In genomic region chr5:76582252-76583162, GRCh38 we compare ENCODE assay signal across 1 cellular context.
A peak's percentile ranks its signal among the peaks of the same experiment; 100 is the strongest.
TF ChIP-seq lines count a peak whose summit lies in the region.

No MANE protein-coding gene starts in this region.

TF ChIP-seq in K562, 482 proteins besides CTCF, POLR2A, EP300 and RAD21 (continued from another document):
- TF ChIP-seq HMBOX1 (IDR thresholded peaks at IDR 0.05) = peak; percentile 95
- peak; percentile 33 to 59; a peak in 1 of 4 replicates for TF ChIP-seq KDM1A (IDR thresholded peaks at IDR 0.05)
- TF ChIP-seq RCOR1 (IDR thresholded peaks at IDR 0.05; ENCODE audit: borderline replicate concordance in 1 of 2, low read depth in 2 of 2, low read length in 2 of 2) = peak in 1 of 2 experiments; percentile 70; a peak in 1 of 4 replicates
- TF ChIP-seq RBBP5 (IDR thresholded peaks at IDR 0.05; ENCODE audit: borderline replicate concordance, insufficient read depth, low read length, poor library complexity, severe bottlenecking) = no peak
- peak; percentile 40; the same call in 1 of the 2 replicates for TF ChIP-seq JUND (IDR thresholded peaks at IDR 0.05; ENCODE audit: borderline replicate concordance, low read depth, low read length)
- TF ChIP-seq JUND (tag; IDR thresholded peaks at IDR 0.05; ENCODE audit: borderline replicate concordance, low read depth, low read length) = peak; percentile 46; the same call in 1 of the 3 replicates
- TF ChIP-seq, protein P1, sequence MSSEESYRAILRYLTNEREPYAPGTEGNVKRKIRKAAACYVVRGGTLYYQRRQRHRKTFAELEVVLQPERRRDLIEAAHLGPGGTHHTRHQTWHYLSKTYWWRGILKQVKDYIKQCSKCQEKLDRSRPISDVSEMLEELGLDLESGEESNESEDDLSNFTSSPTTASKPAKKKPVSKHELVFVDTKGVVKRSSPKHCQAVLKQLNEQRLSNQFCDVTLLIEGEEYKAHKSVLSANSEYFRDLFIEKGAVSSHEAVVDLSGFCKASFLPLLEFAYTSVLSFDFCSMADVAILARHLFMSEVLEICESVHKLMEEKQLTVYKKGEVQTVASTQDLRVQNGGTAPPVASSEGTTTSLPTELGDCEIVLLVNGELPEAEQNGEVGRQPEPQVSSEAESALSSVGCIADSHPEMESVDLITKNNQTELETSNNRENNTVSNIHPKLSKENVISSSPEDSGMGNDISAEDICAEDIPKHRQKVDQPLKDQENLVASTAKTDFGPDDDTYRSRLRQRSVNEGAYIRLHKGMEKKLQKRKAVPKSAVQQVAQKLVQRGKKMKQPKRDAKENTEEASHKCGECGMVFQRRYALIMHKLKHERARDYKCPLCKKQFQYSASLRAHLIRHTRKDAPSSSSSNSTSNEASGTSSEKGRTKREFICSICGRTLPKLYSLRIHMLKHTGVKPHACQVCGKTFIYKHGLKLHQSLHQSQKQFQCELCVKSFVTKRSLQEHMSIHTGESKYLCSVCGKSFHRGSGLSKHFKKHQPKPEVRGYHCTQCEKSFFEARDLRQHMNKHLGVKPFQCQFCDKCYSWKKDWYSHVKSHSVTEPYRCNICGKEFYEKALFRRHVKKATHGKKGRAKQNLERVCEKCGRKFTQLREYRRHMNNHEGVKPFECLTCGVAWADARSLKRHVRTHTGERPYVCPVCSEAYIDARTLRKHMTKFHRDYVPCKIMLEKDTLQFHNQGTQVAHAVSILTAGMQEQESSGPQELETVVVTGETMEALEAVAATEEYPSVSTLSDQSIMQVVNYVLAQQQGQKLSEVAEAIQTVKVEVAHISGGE (CRISPR knock-in tag; IDR thresholded peaks at IDR 0.05) = no peak
- peak; percentile 24; the same call in 1 of the 2 replicates for TF ChIP-seq SPI1 (IDR thresholded peaks at IDR 0.05; ENCODE audit: borderline replicate concordance, low read depth, low read length)
- peak; percentile 64 for TF ChIP-seq FOSL1 (tag; conservative IDR thresholded peaks at IDR 0.05)
TF ChIP-seq in K562: peak in this region for 9.
